ENCODE assay signal across 16 cellular contexts in the genomic region with DNA sequence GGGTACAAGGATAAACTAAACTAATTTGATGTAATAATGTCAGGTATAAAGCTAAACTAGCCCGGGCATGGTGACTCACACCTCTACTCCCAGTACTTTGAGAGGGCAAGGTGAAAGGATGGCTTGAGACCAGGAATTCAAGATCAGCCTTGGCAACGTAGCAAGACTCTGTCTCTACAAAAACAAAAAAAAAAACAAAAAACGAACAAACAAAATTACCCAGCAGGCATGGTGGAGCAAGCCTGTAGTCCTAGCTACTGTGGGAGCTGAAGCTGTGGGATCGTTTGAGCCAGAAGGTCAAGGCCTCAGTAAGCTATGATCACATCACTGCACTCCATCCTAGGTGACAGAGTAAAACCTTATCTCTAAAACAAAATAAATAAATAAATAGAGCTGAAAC.
"Had no signal": no experiment of that assay in that cellular context is flagged by ENCODE, and none has a peak within 500 bp of the region (broad histone marks: within the 10 kb centered on the region; RNA-seq: fewer than 3 reads in every experiment).

No MANE protein-coding gene starts in this region.

- H3K27me3 ChIP-seq: ascending aorta, neural progenitor cell, thyroid gland had no signal

- H3K4me1 ChIP-seq: ascending aorta, neural progenitor cell, thyroid gland had no signal

- DNase-seq: activated CD4-positive, alpha-beta T cell treated with anti-CD3 and anti-CD28 coated beads for 1 hour; activated CD4-positive, alpha-beta T cell treated with anti-CD3 and anti-CD28 coated beads, Interleukin-2, amount 50 U/mL, for 4 hours; activated naive CD4-positive, alpha-beta T cell treated with Interleukin-2 at 50 U/mL for 16 hours; activated T-cell treated with anti-CD3 and anti-CD28 coated beads for 4 hours; central memory CD4-positive, alpha-beta T cell; foreskin melanocyte; left colon; ovary; retina; stimulated activated CD4-positive, alpha-beta T cell treated with anti-CD3 and anti-CD28 coated beads, Interleukin-2, amount 100 ng/mL, for 48 hours; thyroid gland had no signal

- H3K36me3 ChIP-seq: ascending aorta, neural progenitor cell, ovary, thyroid gland had no signal

- H3K4me2 ChIP-seq: neural progenitor cell had no signal

- ATAC-seq: activated T-helper 17 cell treated with anti-CD3 and anti-CD28 coated beads, Interleukin-2, amount 50 U/mL, for 72 hours; left colon; stimulated activated memory B cell treated with anti-CD40 and anti-IgM and Interleukin-4, amounts not matched to agents 10 μg/mL and 1 μg/mL and 100 μg/mL, for 72 hours had no signal

- H3K27ac ChIP-seq: ascending aorta, coronary artery, neural progenitor cell, ovary, thyroid gland had no signal

- H3K9me3 ChIP-seq: ascending aorta, ovary, thyroid gland had no signal

- H3K4me3 ChIP-seq: ascending aorta, coronary artery, neural progenitor cell, ovary, thyroid gland had no signal

- H3K9ac ChIP-seq: neural progenitor cell had no signal

- H2AFZ ChIP-seq: neural progenitor cell had no signal
